9 cellular contexts compared by ENCODE assay signal in the genomic region with DNA sequence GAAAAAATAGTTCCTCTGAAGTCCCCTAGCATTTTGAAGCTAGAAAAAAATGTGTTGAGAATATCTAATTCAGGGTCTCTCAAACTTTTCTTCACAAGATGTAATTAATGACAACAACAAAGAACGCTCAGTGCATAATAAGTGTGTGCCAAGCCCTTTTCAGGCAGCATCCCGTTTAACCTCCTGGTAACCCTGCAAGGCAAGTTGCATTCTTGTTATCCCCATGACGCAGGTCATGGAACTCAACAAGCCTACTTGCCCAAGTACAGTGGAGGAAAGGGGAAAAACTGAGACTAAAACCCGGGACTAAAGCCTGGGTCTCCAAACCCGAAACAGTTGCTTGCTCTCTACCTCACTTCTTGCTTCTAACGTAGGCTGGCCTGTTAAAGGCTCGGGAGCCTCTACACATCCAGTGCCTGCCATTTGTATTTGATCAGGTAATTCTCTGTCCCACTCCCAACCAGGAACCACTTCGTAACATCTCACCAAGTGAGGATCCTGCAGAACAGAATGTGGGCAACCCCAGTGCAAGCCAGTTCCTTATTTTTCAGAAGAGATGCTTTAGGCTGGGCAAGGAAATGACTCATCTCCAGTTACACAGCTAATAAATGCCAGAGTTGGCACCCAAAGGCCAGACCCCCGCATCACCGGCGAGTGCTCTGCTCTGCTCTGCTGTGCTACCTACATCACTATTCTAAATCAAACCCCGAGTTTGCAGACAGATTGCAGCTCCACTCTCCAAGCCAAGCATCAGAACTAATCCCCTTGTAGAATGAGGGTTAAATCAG. TPM values are rescaled to one million over a fixed set of nuclear protein-coding genes. Genes with fewer than 3 reads are reported as not detected.
DNase-seq lines count a peak whose midpoint lies in the region; ATAC-seq, FAIRE-seq and TF ChIP-seq lines count a peak whose summit lies in the region.
"Had no signal": no experiment of that assay in that cellular context is flagged by ENCODE, and none has a peak within 500 bp of the region (broad histone marks: within the 10 kb centered on the region; RNA-seq: fewer than 3 reads in every experiment).

No MANE protein-coding gene starts in this region.

- CTCF ChIA-PET in Panc1 (lab: Charles Lee): no interaction called here
- CTCF ChIA-PET in GM10248 (lab: Yijun Ruan, JAX): interaction anchor here (1.0 kb wide), 1 partner anchor 11 kb away, joined by 3 read pairs; no protein-coding TSS in a partner anchor

- peaks cover 93% of the 10 kb centered on the region for H3K79me2 ChIP-seq in smooth muscle cell (ENCODE audit: low read depth)

- H3K9ac ChIP-seq in smooth muscle cell (ENCODE audit: low read depth): peak overlapping the region; percentile 23

- peak overlapping the region; percentile 55 for H3K4me2 ChIP-seq in smooth muscle cell

- BruUV-seq in Panc1 (replicated peaks; lab: Mats Ljungman, UMichigan): no TSS peak

- H3K4me3 ChIP-seq in Panc1 (ENCODE audit: low read depth in 2 of 2, low read length in 2 of 2) (no peak overlapping the region), fibroblast of villous mesenchyme (ENCODE audit: low read depth, low read length) (no peak overlapping the region), smooth muscle cell (no peak overlapping the region)

- TF ChIP-seq CTCF in Panc1 (IDR thresholded peaks at IDR 0.05) (no peak), fibroblast of villous mesenchyme (IDR thresholded peaks at IDR 0.05; ENCODE audit: insufficient read depth, low read depth, low read length) (no peak), smooth muscle cell (IDR thresholded peaks at IDR 0.05; ENCODE audit: borderline replicate concordance, insufficient read depth, poor library complexity, severe bottlenecking) (no peak), GM10248 (IDR thresholded peaks at IDR 0.05; ENCODE audit: control extremely low read depth, extremely low read depth, low read depth, missing control alignments) (no peak)

- H3K36me3 ChIP-seq in Panc1 (ENCODE audit: control insufficient read depth, insufficient read depth, low read length) (no peaks in the 10 kb centered on the region), smooth muscle cell (ENCODE audit: low read depth) (peaks cover 12% of the 10 kb centered on the region)

- no peak overlapping the region for H3K27ac ChIP-seq in Panc1 (ENCODE audit: low read length)
- H3K27ac ChIP-seq in smooth muscle cell (ENCODE audit: low read depth): peak overlapping the region; percentile 78

- in situ Hi-C loops in Panc1 (cut with HindIII; ENCODE audit: low pct_unique_long_range_greater_than_20kb, low sequenced_read_pairs): no loop called here

- peaks cover 3% of the 10 kb centered on the region for H3K4me1 ChIP-seq in Panc1 (ENCODE audit: control insufficient read depth, insufficient read depth, low read length)
- H3K4me1 ChIP-seq in smooth muscle cell (ENCODE audit: low read depth): peaks cover 30% of the 10 kb centered on the region

- H3K9me3 ChIP-seq in Panc1 (ENCODE audit: control insufficient read depth, insufficient read depth, low read depth, low read length): no peaks in the 10 kb centered on the region
- no peaks in the 10 kb centered on the region for H3K9me3 ChIP-seq in smooth muscle cell (replicated peaks; ENCODE audit: low read depth)

- ATAC-seq in Panc1 (peak; percentile 60; the same call in 1 of the 2 replicates), HG02981 (IDR thresholded peaks at IDR 0.05; ENCODE audit: unreplicated experiment) (no peak)
- ATAC-seq: effector memory CD8-positive, alpha-beta T cell had no signal

- no peaks in the 10 kb centered on the region for H3K27me3 ChIP-seq in Panc1 (ENCODE audit: control insufficient read depth, insufficient read depth, low read length)
- no peaks in the 10 kb centered on the region for H3K27me3 ChIP-seq in smooth muscle cell (ENCODE audit: low read depth)

- no peak overlapping the region for H2AFZ ChIP-seq in smooth muscle cell (ENCODE audit: low read depth)

- FAIRE-seq in H54 (lab: Jason Lieb, UNC): peak; percentile 69

- intact Hi-C loops in Panc1 (cut with micrococcal nuclease; ENCODE audit: unreplicated experiment): no loop called here

- POLR2A ChIA-PET in Panc1 (lab: Charles Lee) (no interaction called here), GM10248 (lab: Yijun Ruan, JAX) (no interaction called here)

- no peak for TF ChIP-seq POLR2A in H54 (IDR thresholded peaks at IDR 0.05; ENCODE audit: low read depth, low read length)

- H4K20me1 ChIP-seq in smooth muscle cell (ENCODE audit: low read depth): peaks cover 100% of the 10 kb centered on the region

- WGBS in smooth muscle cell (ENCODE audit: low lambda C conversion rate): 66% methylated on average over 12 of the region's 12 CpGs

- peaks cover 59% of the 10 kb centered on the region for H3F3A ChIP-seq in smooth muscle cell (ENCODE audit: low read depth)

- DNase-seq in H54 (ENCODE audit: insufficient read length, low spot score): peak; percentile 27
- DNase-seq in Panc1 (ENCODE audit: low read depth, low spot score): no peak
- DNase-seq in fibroblast of villous mesenchyme (ENCODE audit: low read depth): peak; percentile 53
- no peak for DNase-seq in smooth muscle cell (lab: John Stamatoyannopoulos, UW; ENCODE audit: unreplicated experiment)
- no peak for DNase-seq in NCI-H1694 treated with DMSO at 0.1 percent for 48 hours (lab: John Stamatoyannopoulos, UW)
- no peak for DNase-seq in NCI-H2171 treated with DMSO at 0.1 percent for 48 hours (lab: John Stamatoyannopoulos, UW)
- DNase-seq in GM10248 (ENCODE audit: extremely low spot score): no peak
- DNase-seq: effector memory CD8-positive, alpha-beta T cell had no signal

RNA-seq across cellular contexts. Expression of gene LMCD1, which starts 28.3 kb away (rescaled TPM):
- total RNA-seq in Panc1 (2021; ENCODE audit: unreplicated experiment): 24.8 TPM
- polyA plus RNA-seq in Panc1 (2012; ENCODE audit: insufficient read length): 37.8 TPM
- 95.0 and 170 TPM in 2 replicates for total RNA-seq in fibroblast of villous mesenchyme
- total RNA-seq in smooth muscle cell: 187 and 276 TPM in 2 replicates
- 356 and 524 TPM in 2 replicates for polyA plus RNA-seq in smooth muscle cell

Comparison
In these comparisons a context has a peak if more than half of its experiments do, and no peak if none do; other contexts are left out.
1. DNase-seq: peak in H54 (single experiment) and fibroblast of villous mesenchyme (single experiment); none in Panc1 (single experiment), smooth muscle cell (single experiment), NCI-H1694 treated with DMSO at 0.1 percent for 48 hours (single experiment), NCI-H2171 treated with DMSO at 0.1 percent for 48 hours (single experiment) and GM10248 (single experiment).